In the genomic region with DNA sequence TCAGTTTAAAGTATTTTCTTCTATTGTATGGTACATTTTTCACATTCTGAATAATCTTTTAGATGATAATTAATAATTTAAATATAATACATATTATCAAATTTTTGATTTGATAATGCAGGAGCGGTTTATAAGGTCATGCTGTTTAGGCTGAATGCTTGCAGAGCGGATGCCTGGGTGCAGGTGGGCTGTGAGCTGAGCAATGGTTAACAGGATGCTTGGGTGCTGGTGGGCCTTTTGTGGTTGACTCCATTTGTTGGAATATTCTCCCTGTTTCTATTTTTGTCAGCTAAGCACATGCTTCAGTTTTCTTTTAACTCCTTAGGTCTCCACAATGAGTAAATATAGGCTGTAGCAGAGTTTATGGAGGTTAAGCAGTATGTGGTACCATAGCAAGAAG, we compare ENCODE assay signal across 33 cellular contexts.
"Had no signal": no experiment of that assay in that cellular context is flagged by ENCODE, and none has a peak within 500 bp of the region (broad histone marks: within the 10 kb centered on the region; RNA-seq: fewer than 3 reads in every experiment).

No MANE protein-coding gene starts in this region.

- H3K9me3 ChIP-seq: adrenal gland, body of pancreas, breast epithelium had no signal

- FAIRE-seq: astrocyte, TTC549 had no signal

- H3K36me3 ChIP-seq: adrenal gland, brain microvascular endothelial cell, breast epithelium had no signal

- H3K4me1 ChIP-seq: adrenal gland, body of pancreas, breast epithelium had no signal

- H3K27me3 ChIP-seq: adrenal gland, body of pancreas, brain microvascular endothelial cell, breast epithelium had no signal

- H3K4me3 ChIP-seq: adrenal gland, body of pancreas, breast epithelium had no signal

- ATAC-seq: activated CD8-positive, alpha-beta T cell treated with anti-CD3 and anti-CD28 coated beads for 36 hours; activated naive CD4-positive, alpha-beta T cell treated with anti-CD3 and anti-CD28 coated beads, Interleukin-2, amount 50 U/mL, for 72 hours; activated T-cell treated with anti-CD3 and anti-CD28 coated beads, Interleukin-2, amount 50 U/mL, for 4 hours; activated T-cell treated with anti-CD3 and anti-CD28 coated beads, Interleukin-2, amount 50 U/mL, for 72 hours; activated T-helper 17 cell treated with anti-CD3 and anti-CD28 coated beads, Interleukin-2, amount 50 U/mL, for 72 hours; body of pancreas had no signal

- H3K27ac ChIP-seq: adrenal gland, body of pancreas, brain microvascular endothelial cell, breast epithelium, VCaP had no signal

- DNase-seq: activated B cell treated with CpG ODN at 0.5 μM for 24 hours; activated CD4-positive, alpha-beta memory T cell treated with anti-CD3 and anti-CD28 coated beads for 36 hours; activated CD4-positive, alpha-beta T cell treated with anti-CD3 and anti-CD28 coated beads for 4 hours; activated CD4-positive, alpha-beta T cell treated with anti-CD3 and anti-CD28 coated beads, Interleukin-2, amount 10 ng/mL, durations not matched to agents 24 days and 14 days; activated CD4-positive, alpha-beta T cell treated with anti-CD3 and anti-CD28 coated beads, Interleukin-2, amount 50 U/mL, for 1 hour; activated CD4-positive, alpha-beta T cell treated with anti-CD3 and anti-CD28 coated beads, Interleukin-2, amount 50 U/mL, for 4 hours; activated CD4-positive, CD25-positive, alpha-beta regulatory T cell treated with anti-CD3 and anti-CD28 coated beads, Interleukin-2, amount 50 U/mL, for 72 hours; activated CD8-positive, alpha-beta memory T cell treated with anti-CD3 and anti-CD28 coated beads, Interleukin-2, amount 50 U/mL, for 4 hours; activated CD8-positive, alpha-beta T cell treated with anti-CD3 and anti-CD28 coated beads for 36 hours; activated effector memory CD4-positive, alpha-beta T cell treated with anti-CD3 and anti-CD28 coated beads, Interleukin-2, amount 50 U/mL, for 16 hours; activated gamma-delta T cell treated with Interleukin-2 at 50 U/mL for 16 hours; activated naive CD4-positive, alpha-beta T cell; activated naive CD4-positive, alpha-beta T cell treated with anti-CD3 and anti-CD28 coated beads for 36 hours; activated naive CD4-positive, alpha-beta T cell treated with anti-CD3 and anti-CD28 coated beads, Interleukin-2, amount 50 U/mL, for 16 hours; activated naive CD8-positive, alpha-beta T cell treated with anti-CD3 and anti-CD28 coated beads for 36 hours; activated T-cell treated with anti-CD3 and anti-CD28 coated beads for 4 hours; activated T-cell treated with anti-CD3 and anti-CD28 coated beads, Interleukin-2, amount 50 U/mL, for 1 hour; activated T-cell treated with anti-CD3 and anti-CD28 coated beads, Interleukin-2, amount 50 U/mL, for 4 hours; activated T-cell treated with anti-CD3 and anti-CD28 coated beads, Interleukin-2, amount 50 U/mL, for 72 hours; adrenal gland; amniotic stem cell; aorta; body of pancreas; brain microvascular endothelial cell; central memory CD4-positive, alpha-beta T cell; T-helper 2 cell; T-helper 9 cell had no signal
